8 cellular contexts compared by ENCODE assay signal in genomic region chr5:108382784-108383358, GRCh38. TPM values are rescaled to one million over a fixed set of nuclear protein-coding genes. Genes with fewer than 3 reads are reported as not detected.
DNase-seq lines count a peak whose midpoint lies in the region; ATAC-seq and TF ChIP-seq lines count a peak whose summit lies in the region.

No MANE protein-coding gene starts in this region.

- peak overlapping the region; percentile 95 for H3K4me3 ChIP-seq in kidney epithelial cell (ENCODE audit: low read depth, low read length)

- H3K27me3 ChIP-seq in kidney epithelial cell (ENCODE audit: control insufficient read depth, insufficient read depth, low read length): no peaks in the 10 kb centered on the region

- H3K36me3 ChIP-seq in kidney epithelial cell (ENCODE audit: control insufficient read depth, insufficient read depth, low read length): no peaks in the 10 kb centered on the region

- H3K27me3 Mint-ChIP-seq in stimulated activated naive CD8-positive, alpha-beta T cell treated with anti-CD3 and anti-CD28 coated beads, Interleukin-15, amount 100 ng/mL, for 72 hours: no peaks in the 10 kb centered on the region

- H3K27ac ChIP-seq in angular gyrus (ENCODE audit: low read depth, low read length): peak overlapping the region; percentile 27

- no peak for TF ChIP-seq CTCF in kidney epithelial cell (IDR thresholded peaks at IDR 0.05; ENCODE audit: insufficient read depth, low read length, poor library complexity, severe bottlenecking)

- peak overlapping the region; percentile 87 to 88 for H3K4me3 Mint-ChIP-seq in stimulated activated naive CD8-positive, alpha-beta T cell treated with anti-CD3 and anti-CD28 coated beads, Interleukin-15, amount 100 ng/mL, for 72 hours

- H3K9me3 Mint-ChIP-seq in stimulated activated naive CD8-positive, alpha-beta T cell treated with anti-CD3 and anti-CD28 coated beads, Interleukin-15, amount 100 ng/mL, for 72 hours: no peaks in the 10 kb centered on the region

- peak overlapping the region; percentile 94 to 96 for H3K27ac Mint-ChIP-seq in stimulated activated naive CD8-positive, alpha-beta T cell treated with anti-CD3 and anti-CD28 coated beads, Interleukin-15, amount 100 ng/mL, for 72 hours

- peak; percentile 0 for ATAC-seq in stimulated activated naive CD8-positive, alpha-beta T cell treated with anti-CD3 and anti-CD28 coated beads, Interleukin-15, amount 100 ng/mL, for 72 hours

- DNase-seq in activated gamma-delta T cell treated with Interleukin-2 at 50 U/mL for 16 hours (peak; percentile 15), activated gamma-delta T cell (lab: John Stamatoyannopoulos, UW) (no peak), MV-4-11 (lab: John Stamatoyannopoulos, UW) (peak; percentile 46), kidney epithelial cell (ENCODE audit: low read depth) (no peak), globus pallidus (ENCODE audit: low spot score) (no peak), HPDE6-E6E7 (ENCODE audit: extremely low spot score) (no peak)
- no peak for DNase-seq in stimulated activated naive CD8-positive, alpha-beta T cell treated with anti-CD3 and anti-CD28 coated beads, Interleukin-15, amount 100 ng/mL, for 72 hours

- peaks cover 29% of the 10 kb centered on the region for H3K4me1 Mint-ChIP-seq in stimulated activated naive CD8-positive, alpha-beta T cell treated with anti-CD3 and anti-CD28 coated beads, Interleukin-15, amount 100 ng/mL, for 72 hours

RNA-seq across cellular contexts. Expression of gene FBXL17, which starts 1.0 kb away (rescaled TPM):
- 11.6 and 12.7 TPM in 2 replicates for total RNA-seq in kidney epithelial cell

Comparison
In these comparisons a context has a peak if more than half of its experiments do, and no peak if none do; other contexts are left out.
1. DNase-seq: peak in activated gamma-delta T cell treated with Interleukin-2 at 50 U/mL for 16 hours (single experiment) and MV-4-11 (single experiment); none in activated gamma-delta T cell (single experiment), kidney epithelial cell (single experiment), stimulated activated naive CD8-positive, alpha-beta T cell treated with anti-CD3 and anti-CD28 coated beads, Interleukin-15, amount 100 ng/mL, for 72 hours (0 of 2), globus pallidus (single experiment) and HPDE6-E6E7 (single experiment).